In the genomic region with DNA sequence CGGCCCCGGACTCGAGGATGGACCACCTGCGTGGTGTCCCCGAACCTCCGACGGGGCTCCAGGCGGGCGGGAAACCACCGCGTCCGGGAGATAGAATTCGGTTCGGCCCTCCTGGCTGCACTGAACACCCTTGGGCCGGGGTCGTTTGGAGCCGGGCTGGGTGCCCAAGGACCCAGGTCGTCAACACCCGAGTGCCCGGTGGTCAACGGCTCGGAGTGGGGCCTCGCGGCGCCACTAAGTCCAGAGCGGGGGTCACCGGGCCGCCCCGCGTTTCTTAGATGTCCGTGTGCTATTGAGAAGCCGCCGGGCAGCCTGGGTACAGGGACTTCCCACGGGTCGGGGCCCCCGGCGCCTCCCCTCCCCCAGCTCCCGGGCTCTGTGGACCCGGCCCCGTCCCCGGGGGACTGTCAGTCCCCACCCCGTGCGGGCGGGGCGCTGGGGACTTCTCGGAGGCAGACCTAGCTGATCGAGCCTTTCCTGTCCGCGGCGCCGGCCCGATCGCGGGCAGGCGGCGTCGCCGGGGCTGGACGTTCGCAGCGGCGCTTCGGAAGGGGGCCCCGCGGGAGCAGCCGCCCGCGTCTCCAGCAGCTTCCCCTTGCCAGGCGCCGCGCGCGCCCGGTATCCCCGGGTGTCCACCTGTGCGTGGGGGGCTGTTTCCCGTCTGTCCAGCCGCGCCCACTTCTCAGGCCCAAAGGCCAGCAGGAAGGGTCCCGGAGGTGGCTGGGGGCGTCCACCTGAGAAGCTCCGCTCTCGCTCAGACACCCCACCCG, we compare ENCODE assay signal across 10 cellular contexts. TPM values are rescaled to one million over a fixed set of nuclear protein-coding genes. Genes with fewer than 3 reads are reported as not detected.
DNase-seq lines count a peak whose midpoint lies in the region; ATAC-seq and TF ChIP-seq lines count a peak whose summit lies in the region.
"Had no signal": no experiment of that assay in that cellular context is flagged by ENCODE, and none has a peak within 500 bp of the region (broad histone marks: within the 10 kb centered on the region; RNA-seq: fewer than 3 reads in every experiment).

No MANE protein-coding gene starts in this region.

- CTCF ChIA-PET in mammary epithelial cell (lab: Charles Lee; ENCODE audit: low non-redundant PET), result no interaction called here

- BruUV-seq in mammary epithelial cell (replicated peaks; lab: Mats Ljungman, UMichigan), result no TSS peak

- peak overlapping the region; percentile 59 for H2AFZ ChIP-seq in mammary epithelial cell (ENCODE audit: low read depth, low read length)

- no peak overlapping the region for H3K9ac ChIP-seq in HUES6 (ENCODE audit: low read length)
- H3K9ac ChIP-seq in mammary epithelial cell (ENCODE audit: insufficient read depth, low read length), result no peak overlapping the region

- intact Hi-C loops in mammary epithelial cell (cut with micrococcal nuclease), result loop anchor here (10.0 kb wide), 1 partner anchor 358 kb away; no protein-coding TSS in a partner anchor
- intact Hi-C loops in psoas muscle (cut with DNase I), result no loop called here

- peaks cover 100% of the 10 kb centered on the region for H3K27me3 ChIP-seq in HUES6 (ENCODE audit: control insufficient read depth, insufficient read depth, low read length)
- peaks cover 58% of the 10 kb centered on the region for H3K27me3 ChIP-seq in mammary epithelial cell (ENCODE audit: insufficient read depth, low read length)
- H3K27me3 ChIP-seq in psoas muscle (ENCODE audit: insufficient read depth in 3 of 3, low read length in 2 of 3), result peaks cover 0 to 79% (median 38%) of the 10 kb centered on the region in 3 donors
- peaks cover 100% of the 10 kb centered on the region for H3K27me3 ChIP-seq in foreskin keratinocyte

- peaks cover 12% of the 10 kb centered on the region for H3K4me1 Mint-ChIP-seq in HFFc6 (ENCODE audit: low read depth)

- no peaks in the 10 kb centered on the region for H3K79me2 ChIP-seq in mammary epithelial cell (ENCODE audit: insufficient read depth, low read length)

- DNase-seq in SHP77 (lab: John Stamatoyannopoulos, UW) (peak; percentile 34 to 36), SHP77 treated with DMSO at 0.1 percent for 48 hours (lab: John Stamatoyannopoulos, UW) (no peak), mammary epithelial cell (no peak), psoas muscle (no peak), omental fat pad (ENCODE audit: low spot score) (no peak), foreskin keratinocyte (no peak), HFFc6 (no peak)

- H3K27me3 Mint-ChIP-seq in HFFc6 (ENCODE audit: insufficient read depth), result peaks cover 49% of the 10 kb centered on the region

- no peak overlapping the region for H3K27ac Mint-ChIP-seq in HFFc6
- H3K27ac Mint-ChIP-seq: activated naive CD4-positive, alpha-beta T cell treated with anti-CD3 and anti-CD28 coated beads, Interleukin-2, amount 50 U/mL, for 24 hours; nephron had no signal

- under 1% methylated on average over 29 of the region's 84 CpGs for WGBS in mammary epithelial cell (ENCODE audit: low coverage, missing lambda C conversion rate)
- WGBS in psoas muscle, 3 donors, result 0 to 2% (median 1%) methylated on average over 44 to 84 of the region's 84 CpGs

- ATAC-seq in psoas muscle (no peak), omental fat pad (ENCODE audit: low FRiP score) (no peak), foreskin keratinocyte (no peak)

- H3K36me3 ChIP-seq in HUES6 (ENCODE audit: control insufficient read depth, insufficient read depth, low read length) (no peaks in the 10 kb centered on the region), mammary epithelial cell (ENCODE audit: insufficient read depth, low read length) (no peaks in the 10 kb centered on the region), psoas muscle (ENCODE audit: insufficient read depth in 1 of 2, low read depth in 1 of 2) (no peaks in the 10 kb centered on the region)

- H3K4me3 ChIP-seq in HUES6 (ENCODE audit: low read depth, low read length) (peak overlapping the region; percentile 52), mammary epithelial cell (replicated peaks in 1 of 3; ENCODE audit: insufficient read depth in 1 of 3, low read depth in 2 of 3, low read length in 3 of 3) (peak overlapping the region in 2 of 3 experiments; percentile 6 to 24), psoas muscle (peak overlapping the region; percentile 64)

- H3K4me1 ChIP-seq in HUES6 (ENCODE audit: control insufficient read depth, insufficient read depth, low read length), result peaks cover 7% of the 10 kb centered on the region; the same call in 1 of the 2 replicates
- H3K4me1 ChIP-seq in mammary epithelial cell (ENCODE audit: insufficient read depth, low read length), result peaks cover 33% of the 10 kb centered on the region
- H3K4me1 ChIP-seq in psoas muscle, result peaks cover 24% of the 10 kb centered on the region
- no peaks in the 10 kb centered on the region for H3K4me1 ChIP-seq in foreskin keratinocyte

- no peaks in the 10 kb centered on the region for H4K20me1 ChIP-seq in mammary epithelial cell (ENCODE audit: insufficient read depth, low read length)

- in situ Hi-C loops in mammary epithelial cell (cut with MboI; ENCODE audit: low sequenced_read_pairs in 2 of 2), result loop anchor here in 1 of 2 donors (10.0 kb wide), 1 partner anchor 98 kb away; no protein-coding TSS in a partner anchor

- H3K9me3 ChIP-seq in HUES6 (ENCODE audit: control insufficient read depth, insufficient read depth, low read depth, low read length) (no peaks in the 10 kb centered on the region), mammary epithelial cell (replicated peaks; ENCODE audit: insufficient read depth, low read length) (no peaks in the 10 kb centered on the region), psoas muscle (no peaks in the 10 kb centered on the region)

- TF ChIP-seq CTCF in mammary epithelial cell (conservative IDR thresholded peaks at IDR 0.05 in 1 of 2, IDR thresholded peaks at IDR 0.05 in 1 of 2; ENCODE audit: extremely low read depth in 1 of 2, insufficient read depth in 1 of 2, low read depth in 1 of 2, low read length in 2 of 2) (no peak), psoas muscle (IDR thresholded peaks at IDR 0.05) (no peak), omental fat pad (IDR thresholded peaks at IDR 0.05) (no peak), foreskin keratinocyte (conservative IDR thresholded peaks at IDR 0.05) (no peak), HFFc6 (IDR thresholded peaks at IDR 0.05) (no peak)

- H3K36me3 Mint-ChIP-seq in HFFc6 (ENCODE audit: low read depth), result no peaks in the 10 kb centered on the region

- no peak overlapping the region for H3K27ac ChIP-seq in HUES6 (ENCODE audit: low read depth, low read length)
- no peak overlapping the region for H3K27ac ChIP-seq in mammary epithelial cell (ENCODE audit: insufficient read depth, low read depth, low read length)
- H3K27ac ChIP-seq in psoas muscle, result no peak overlapping the region
- H3K27ac ChIP-seq in foreskin keratinocyte, result no peak overlapping the region

- peak overlapping the region; percentile 85 for H3K4me2 ChIP-seq in mammary epithelial cell (ENCODE audit: insufficient read depth, low read depth, low read length)

- no peaks in the 10 kb centered on the region for H3K9me3 Mint-ChIP-seq in HFFc6
- H3K9me3 Mint-ChIP-seq: activated naive CD4-positive, alpha-beta T cell treated with anti-CD3 and anti-CD28 coated beads, Interleukin-2, amount 50 U/mL, for 24 hours; nephron had no signal

- H3K4me3 Mint-ChIP-seq in HFFc6, result no peak overlapping the region
- H3K4me3 Mint-ChIP-seq: activated naive CD4-positive, alpha-beta T cell treated with anti-CD3 and anti-CD28 coated beads, Interleukin-2, amount 50 U/mL, for 24 hours; nephron had no signal

- dilution Hi-C loops in mammary epithelial cell (cut with HindIII; ENCODE audit: low sequenced_read_pairs), result no loop called here

RNA-seq across cellular contexts. Expression of a gene that starts 0.7 kb away (rescaled TPM):
- total RNA-seq in mammary epithelial cell (under 1 TPM; 0.17 to 0.21 TPM), psoas muscle (under 1 TPM; 0.25 to 0.84 (median 0.61) TPM), omental fat pad (under 1 TPM in 3 of 4 donors, not detected in 1; 0.16 to 0.96 (median 0.19) TPM), foreskin keratinocyte (0.04 TPM in 1 of 2 replicates, not detected in the other)
- polyA plus RNA-seq in mammary epithelial cell (0.14 TPM), psoas muscle (1 to 10 TPM in 2 of 3 donors, under 1 TPM in 1; 0.30 to 1.3 (median 1.2) TPM), foreskin keratinocyte (0.02 TPM in 1 of 2 replicates, not detected in the other)
- polyA minus RNA-seq in mammary epithelial cell, result not detected
- 1 to 10 TPM in 4 of 6 experiments, under 1 TPM in 2; 0.26 to 2.9 (median 2.6) TPM for total RNA-seq in HFFc6 (2021; fragmentation: NEBNext Ultra II Directional; extraction: Animal tissue kit (Norgen Biotek cat#: 25700))

Comparison
In these comparisons a context has a peak if more than half of its experiments do, and no peak if none do; other contexts are left out.
1. DNase-seq: peak in SHP77 (2 of 2); none in SHP77 treated with DMSO at 0.1 percent for 48 hours (single experiment), mammary epithelial cell (single experiment), psoas muscle (0 of 2), omental fat pad (single experiment), foreskin keratinocyte (0 of 2) and HFFc6 (single experiment).
2. Peak in every context shown above with its lines, with median percentiles within 50 percentile points of each other: H3K4me3 ChIP-seq.